Comparison of ENCODE assay signal across 27 cellular contexts in genomic region chr2:185227391-185227790, GRCh38.
"Had no signal": no experiment of that assay in that cellular context is flagged by ENCODE, and none has a peak within 500 bp of the region (broad histone marks: within the 10 kb centered on the region; RNA-seq: fewer than 3 reads in every experiment).

No MANE protein-coding gene starts in this region.

- DNase-seq: activated CD4-positive, alpha-beta memory T cell treated with anti-CD3 and anti-CD28 coated beads for 36 hours; activated CD4-positive, alpha-beta T cell treated with anti-CD3 and anti-CD28 coated beads for 36 hours; activated CD4-positive, alpha-beta T cell treated with anti-CD3 and anti-CD28 coated beads, Interleukin-2, amount 10 ng/mL, durations not matched to agents 24 days and 14 days; activated CD4-positive, CD25-positive, alpha-beta regulatory T cell; activated CD4-positive, CD25-positive, alpha-beta regulatory T cell treated with anti-CD3 and anti-CD28 coated beads, Interleukin-2, amount 50 U/mL, for 72 hours; activated CD8-positive, alpha-beta memory T cell treated with anti-CD3 and anti-CD28 coated beads, Interleukin-2, amount 10 ng/mL, durations not matched to agents 7 days and 5 days; activated CD8-positive, alpha-beta memory T cell treated with anti-CD3 and anti-CD28 coated beads, Interleukin-2, amount 50 U/mL, for 4 hours; activated CD8-positive, alpha-beta T cell treated with anti-CD3 and anti-CD28 coated beads, Interleukin-2, amount 10 ng/mL, durations not matched to agents 7 days and 5 days; activated effector memory CD4-positive, alpha-beta T cell treated with anti-CD3 and anti-CD28 coated beads, Interleukin-2, amount 50 U/mL, for 16 hours; activated naive CD4-positive, alpha-beta T cell treated with anti-CD3 and anti-CD28 coated beads for 36 hours; activated naive CD8-positive, alpha-beta T cell treated with anti-CD3 and anti-CD28 coated beads for 36 hours; activated naive CD8-positive, alpha-beta T cell treated with anti-CD3 and anti-CD28 coated beads, Interleukin-2, amount 50 U/mL, for 24 hours; activated T-cell treated with anti-CD3 and anti-CD28 coated beads, Interleukin-2, amount 50 U/mL, for 1 hour; activated T-cell treated with anti-CD3 and anti-CD28 coated beads, Interleukin-2, amount 50 U/mL, for 48 hours; adrenal gland; amygdala; aorta; body of pancreas; cerebellar nuclear complex; colonic mucosa; effector CD8-positive, alpha-beta T cell; esophagus squamous epithelium; foreskin melanocyte; heart right ventricle; T-helper 17 cell; T1000 had no signal

- ATAC-seq: activated CD4-positive, alpha-beta T cell treated with anti-CD3 and anti-CD28 coated beads for 36 hours; activated CD8-positive, alpha-beta memory T cell treated with anti-CD3 and anti-CD28 coated beads, Interleukin-2, amount 10 ng/mL, durations not matched to agents 7 days and 5 days; activated CD8-positive, alpha-beta T cell treated with anti-CD3 and anti-CD28 coated beads, Interleukin-2, amount 10 ng/mL, durations not matched to agents 7 days and 5 days; activated naive CD8-positive, alpha-beta T cell treated with anti-CD3 and anti-CD28 coated beads, Interleukin-2, amount 50 U/mL, for 24 hours; body of pancreas; gastroesophageal sphincter; heart right ventricle; T-helper 17 cell had no signal
